In genomic region chr2:218908721-218909619, GRCh38 we compare ENCODE assay signal across 1 cellular context.
A peak's percentile ranks its signal among the peaks of the same experiment; 100 is the strongest.
TF ChIP-seq lines count a peak whose summit lies in the region.

No MANE protein-coding gene starts in this region.

TF ChIP-seq in K562, 482 proteins besides CTCF, POLR2A, EP300 and RAD21 (continued from another document):
- no peak for TF ChIP-seq ZNF609 (CRISPR knock-in tag; IDR thresholded peaks at IDR 0.05; ENCODE audit: borderline replicate concordance)
- TF ChIP-seq ARID4B (CRISPR knock-in tag; IDR thresholded peaks at IDR 0.05), result 0 out of 2 replicates have a peak, but pooled peaks have one; percentile 46
- TF ChIP-seq HDAC1 (IDR thresholded peaks at IDR 0.05), result peak in 1 of 2 experiments; percentile 91; a peak in 2 of 4 replicates
- TF ChIP-seq HLTF (IDR thresholded peaks at IDR 0.05), result no peak
- peak; percentile 61 for TF ChIP-seq REST (CRISPR knock-in tag; IDR thresholded peaks at IDR 0.05; ENCODE audit: low read depth)
- no peak for TF ChIP-seq ZNF408 (CRISPR knock-in tag; IDR thresholded peaks at IDR 0.05; ENCODE audit: low read depth)
- TF ChIP-seq FOXJ3 (CRISPR knock-in tag; IDR thresholded peaks at IDR 0.05), result no peak
- peak; percentile 74 for TF ChIP-seq TAF9B (IDR thresholded peaks at IDR 0.05; ENCODE audit: partially characterized antibody)
- no peak for TF ChIP-seq PCBP1 (IDR thresholded peaks at IDR 0.05; ENCODE audit: low read depth, low read length, poor library complexity, severe bottlenecking)
- no peak for TF ChIP-seq DLX4 (CRISPR knock-in tag; IDR thresholded peaks at IDR 0.05)
- peak; percentile 93 for TF ChIP-seq ETV5 (CRISPR knock-in tag; IDR thresholded peaks at IDR 0.05; ENCODE audit: low read depth)
- no peak for TF ChIP-seq ARID3B (CRISPR knock-in tag; IDR thresholded peaks at IDR 0.05; ENCODE audit: borderline replicate concordance)
- TF ChIP-seq FOXP1 (CRISPR knock-in tag; IDR thresholded peaks at IDR 0.05), result 0 out of 2 replicates have a peak, but pooled peaks have one; percentile 31
- no peak for TF ChIP-seq RFX1 (IDR thresholded peaks at IDR 0.05)
- TF ChIP-seq POLR2G (IDR thresholded peaks at IDR 0.05; ENCODE audit: low read depth, low read length), result peak; percentile 92
- TF ChIP-seq NONO (IDR thresholded peaks at IDR 0.05; ENCODE audit: low read depth in 2 of 2, low read length in 1 of 2), result no peak
- TF ChIP-seq HMG20B (CRISPR knock-in tag; IDR thresholded peaks at IDR 0.05), result no peak
- no peak for TF ChIP-seq MCM3 (IDR thresholded peaks at IDR 0.05)
- TF ChIP-seq ZBTB2 (IDR thresholded peaks at IDR 0.05), result 0 out of 2 replicates have a peak, but pooled peaks have one; percentile 17
- TF ChIP-seq PML (IDR thresholded peaks at IDR 0.05; ENCODE audit: low read length), result peak; percentile 57
- no peak for TF ChIP-seq ZNF445 (CRISPR knock-in tag; IDR thresholded peaks at IDR 0.05; ENCODE audit: low read depth)
- TF ChIP-seq ZFX (CRISPR knock-in tag; IDR thresholded peaks at IDR 0.05), result peak; percentile 84
- TF ChIP-seq ARID1B (IDR thresholded peaks at IDR 0.05), result 0 out of 2 replicates have a peak, but pooled peaks have one; percentile 37
- peak; percentile 82; the same call in 1 of the 2 replicates for TF ChIP-seq ZBTB7A (IDR thresholded peaks at IDR 0.05; ENCODE audit: borderline replicate concordance, control insufficient read depth, low read depth, low read length)
- TF ChIP-seq ZBTB40 (IDR thresholded peaks at IDR 0.05), result peak; percentile 78
- TF ChIP-seq ZBTB40 (CRISPR knock-in tag; IDR thresholded peaks at IDR 0.05), result no peak
- TF ChIP-seq EWSR1 (IDR thresholded peaks at IDR 0.05; ENCODE audit: borderline replicate concordance, low read depth, partially characterized antibody), result no peak
